In the genomic region with DNA sequence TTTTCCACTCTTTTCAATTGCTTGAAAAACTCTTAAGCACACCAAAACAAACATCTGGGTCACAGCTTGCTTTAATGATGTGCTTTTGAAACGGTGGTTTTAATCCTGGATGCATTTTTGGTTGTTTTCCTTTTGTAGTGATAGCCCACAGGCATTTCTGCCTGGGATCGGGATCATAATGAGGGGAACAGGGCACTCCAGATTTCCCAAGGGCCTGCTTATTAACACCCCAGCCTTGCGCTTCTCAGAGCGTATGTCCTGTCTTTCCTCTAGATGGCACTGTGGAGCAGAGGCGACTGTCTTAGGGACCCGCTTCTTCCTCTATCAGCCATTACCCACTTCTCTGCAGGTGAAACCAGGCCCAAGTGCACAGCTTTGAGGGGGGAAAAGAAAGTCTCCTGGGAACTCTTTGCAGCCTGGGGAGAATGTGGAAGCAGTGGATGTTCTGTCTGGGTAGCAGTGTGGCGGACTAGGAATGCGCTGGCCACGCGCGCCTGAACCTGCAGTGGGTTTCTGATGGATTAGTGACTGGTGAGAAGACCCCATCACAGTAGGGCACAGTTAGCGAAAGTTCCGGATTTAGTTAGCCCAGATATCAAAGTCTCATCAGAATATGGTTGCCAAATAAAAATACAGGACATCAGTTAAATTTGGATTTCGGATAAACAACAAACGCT, we compare ENCODE assay signal across 8 cellular contexts.
A peak's percentile ranks its signal among the peaks of the same experiment; 100 is the strongest.
DNase-seq lines count a peak whose midpoint lies in the region; ATAC-seq and TF ChIP-seq lines count a peak whose summit lies in the region.

No MANE protein-coding gene starts in this region.

- H3K4me3 Mint-ChIP-seq in CD14-positive monocyte = no peak overlapping the region
- no peak overlapping the region for H3K4me3 Mint-ChIP-seq in memory B cell

- H3K36me3 Mint-ChIP-seq in CD14-positive monocyte (no peaks in the 10 kb centered on the region), memory B cell (no peaks in the 10 kb centered on the region)

- ATAC-seq in GM19035 (IDR thresholded peaks at IDR 0.05; ENCODE audit: unreplicated experiment) (peak; percentile 81), HG03135 (IDR thresholded peaks at IDR 0.05; ENCODE audit: unreplicated experiment) (peak; percentile 82), memory B cell (ENCODE audit: low read depth) (peak; percentile 76)

- intact Hi-C loops in CD14-positive monocyte (cut with micrococcal nuclease) = no loop called here

- DNase-seq in CD14-positive monocyte (ENCODE audit: low spot score) (peak; percentile 55), NCI-H226 (peak; percentile 36), dermis microvascular lymphatic vessel endothelial cell (ENCODE audit: low read depth in 2 of 2) (peak; percentile 41 to 74), memory B cell (ENCODE audit: low spot score in 2 of 2) (peak; percentile 47 to 59)
- peak; percentile 78 for DNase-seq in activated CD4-positive, alpha-beta T cell treated with anti-CD3 and anti-CD28 coated beads for 48 hours
- DNase-seq in stimulated activated CD8-positive, alpha-beta memory T cell treated with anti-CD3 and anti-CD28 coated beads, Interleukin-4, amount 100 ng/mL, for 48 hours = peak; percentile 78

- H3K9me3 Mint-ChIP-seq in CD14-positive monocyte (no peaks in the 10 kb centered on the region), memory B cell (no peaks in the 10 kb centered on the region)

- H3K27ac Mint-ChIP-seq in CD14-positive monocyte = no peak overlapping the region
- H3K27ac Mint-ChIP-seq in memory B cell = no peak overlapping the region

- H3K27me3 Mint-ChIP-seq in CD14-positive monocyte (ENCODE audit: low read depth in 3 of 3) (peaks cover 1 to 4% (median 2%) of the 10 kb centered on the region in 3 donors), memory B cell (peaks cover 9% of the 10 kb centered on the region)

- H3K4me1 Mint-ChIP-seq in CD14-positive monocyte (peaks cover 25% of the 10 kb centered on the region), memory B cell (peaks cover 17% of the 10 kb centered on the region)

- peak; percentile 89 for TF ChIP-seq CTCF in CD14-positive monocyte (IDR thresholded peaks at IDR 0.05)

Comparison
In these comparisons a context has a peak if more than half of its experiments do, and no peak if none do; other contexts are left out.
1. Peak in every context shown above with its lines: DNase-seq and ATAC-seq.